Comparison of ENCODE assay signal across 8 cellular contexts in genomic region chr3:61530355-61530754, GRCh38. TPM values are rescaled to one million over a fixed set of nuclear protein-coding genes. Genes with fewer than 3 reads are reported as not detected.
A peak's percentile ranks its signal among the peaks of the same experiment; 100 is the strongest.
DNase-seq lines count a peak whose midpoint lies in the region; ATAC-seq and TF ChIP-seq lines count a peak whose summit lies in the region.

No MANE protein-coding gene starts in this region.

- H3K4me3 ChIP-seq in GM12865 (ENCODE audit: low read depth, low read length) (no peak overlapping the region), body of pancreas (no peak overlapping the region), mucosa of descending colon (no peak overlapping the region)

- ATAC-seq in body of pancreas (no peak), mucosa of descending colon (no peak), GM21515 (IDR thresholded peaks at IDR 0.05; ENCODE audit: unreplicated experiment) (no peak), HG03442 (IDR thresholded peaks at IDR 0.05; ENCODE audit: unreplicated experiment) (no peak)

- 10 to 19% methylated on average over 1 of the region's 1 CpG for WGBS in body of pancreas, 2 donors

- H3K9me3 Mint-ChIP-seq in mesothelial cell of epicardium: no peaks in the 10 kb centered on the region

- no peaks in the 10 kb centered on the region for H3K9me3 ChIP-seq in body of pancreas
- H3K9me3 ChIP-seq in mucosa of descending colon: no peaks in the 10 kb centered on the region

- intact Hi-C loops in body of pancreas (cut with DNase I) (no loop called here), mucosa of descending colon (cut with DNase I, micrococcal nuclease) (no loop called here)

- H3K4me3 Mint-ChIP-seq in mesothelial cell of epicardium: no peak overlapping the region

- H3K27ac Mint-ChIP-seq in mesothelial cell of epicardium: no peak overlapping the region

- no peaks in the 10 kb centered on the region for H3K27me3 ChIP-seq in body of pancreas

- H3K4me1 ChIP-seq in body of pancreas (no peaks in the 10 kb centered on the region), mucosa of descending colon (ENCODE audit: low read depth) (no peaks in the 10 kb centered on the region)

- no peak for TF ChIP-seq POLR2A in body of pancreas (IDR thresholded peaks at IDR 0.05)

- no peaks in the 10 kb centered on the region for H3K27me3 Mint-ChIP-seq in mesothelial cell of epicardium (ENCODE audit: low read depth)

- DNase-seq in GM12865 (ENCODE audit: low read depth) (peak; percentile 32), M059J (ENCODE audit: low read depth) (peak; percentile 41), body of pancreas (peak; percentile 16 to 51 (median 36)), mucosa of descending colon (peak in 1 of 3 donors; percentile 50), NK-92 (lab: John Stamatoyannopoulos, UW; ENCODE audit: unreplicated experiment) (no peak), mesothelial cell of epicardium (ENCODE audit: low spot score in 2 of 2, unreplicated experiment in 2 of 2) (no peak)

- H3K27ac ChIP-seq in body of pancreas: no peak overlapping the region

- H3K36me3 ChIP-seq in body of pancreas (replicated peaks in 1 of 2; ENCODE audit: insufficient read depth in 1 of 2, low read depth in 2 of 2): no peaks in the 10 kb centered on the region
- H3K36me3 ChIP-seq in mucosa of descending colon (ENCODE audit: low read depth): no peaks in the 10 kb centered on the region

- TF ChIP-seq CTCF in GM12865 (IDR thresholded peaks at IDR 0.05; ENCODE audit: insufficient read depth, low read depth, low read length, missing control alignments): peak; percentile 37
- peak; percentile 27 to 51 (median 47) for TF ChIP-seq CTCF in body of pancreas (IDR thresholded peaks at IDR 0.05)
- TF ChIP-seq CTCF in mucosa of descending colon (IDR thresholded peaks at IDR 0.05): peak; percentile 13
- TF ChIP-seq CTCF in mesothelial cell of epicardium (IDR thresholded peaks at IDR 0.05; ENCODE audit: unreplicated experiment): no peak

- peaks cover 20% of the 10 kb centered on the region for H3K4me1 Mint-ChIP-seq in mesothelial cell of epicardium

- H3K36me3 Mint-ChIP-seq in mesothelial cell of epicardium: no peaks in the 10 kb centered on the region

RNA-seq across cellular contexts. Expression of gene PTPRG, which starts 31.0 kb away (rescaled TPM):
- 9.2 and 15.9 TPM in 2 replicates for total RNA-seq in M059J (2014; rRNA removed; shearing (Covaris generic))
- total RNA-seq in body of pancreas (10 to 100 TPM; 23.9 to 31.6 TPM), mucosa of descending colon (10 to 100 TPM; 28.9 to 54.7 (median 40.4) TPM), mesothelial cell of epicardium (33.2 to 40.4 TPM (median 36.3 TPM) in 3 replicates)

Comparison
In these comparisons a context has a peak if more than half of its experiments do, and no peak if none do; other contexts are left out.
1. DNase-seq: peak in GM12865 (single experiment), M059J (single experiment) and body of pancreas (4 of 4); none in NK-92 (single experiment) and mesothelial cell of epicardium (0 of 2).